In the genomic region with DNA sequence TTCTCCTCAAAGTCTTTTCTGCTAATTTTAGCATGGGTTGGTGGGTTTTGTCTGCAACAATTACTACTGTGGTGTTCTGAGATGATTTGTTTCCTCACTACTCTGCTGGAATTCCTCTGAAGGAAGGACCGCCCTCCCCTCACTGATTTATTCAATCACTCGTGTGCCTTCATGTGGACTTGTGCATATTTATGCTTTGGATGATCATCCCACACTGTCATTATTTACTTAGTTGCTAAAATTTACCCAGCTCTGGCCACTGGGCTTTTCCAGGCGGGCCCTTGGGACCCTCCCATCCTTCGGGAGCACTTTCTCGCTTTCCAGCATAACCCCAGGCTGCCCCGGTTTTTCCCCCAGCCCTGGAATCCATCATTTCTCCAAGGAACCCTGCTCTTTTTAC, we compare ENCODE assay signal across 29 cellular contexts. TPM values are rescaled to one million over a fixed set of nuclear protein-coding genes. Genes with fewer than 3 reads are reported as not detected.
"Had no signal": no experiment of that assay in that cellular context is flagged by ENCODE, and none has a peak within 500 bp of the region (broad histone marks: within the 10 kb centered on the region; RNA-seq: fewer than 3 reads in every experiment).

No MANE protein-coding gene starts in this region.

- ATAC-seq: activated CD8-positive, alpha-beta memory T cell treated with anti-CD3 and anti-CD28 coated beads, Interleukin-2, amount 10 ng/mL, durations not matched to agents 7 days and 5 days; activated T-cell treated with anti-CD3 and anti-CD28 coated beads, Interleukin-2, amount 50 U/mL, for 72 hours; activated T-helper 17 cell treated with anti-CD3 and anti-CD28 coated beads, Interleukin-2, amount 50 U/mL, for 72 hours; Panc1 had no signal

- DNase-seq: activated B cell treated with CpG ODN at 0.5 μM for 24 hours; activated CD4-positive, alpha-beta memory T cell treated with anti-CD3 and anti-CD28 coated beads for 36 hours; activated CD4-positive, alpha-beta T cell treated with anti-CD3 and anti-CD28 coated beads for 4 hours; activated CD4-positive, alpha-beta T cell treated with anti-CD3 and anti-CD28 coated beads, Interleukin-2, amount 50 U/mL, for 1 hour; activated CD4-positive, CD25-positive, alpha-beta regulatory T cell treated with anti-CD3 and anti-CD28 coated beads, Interleukin-2, amount 50 U/mL, for 72 hours; activated CD8-positive, alpha-beta memory T cell treated with anti-CD3 and anti-CD28 coated beads, Interleukin-2, amount 10 ng/mL, durations not matched to agents 7 days and 5 days; activated effector memory CD4-positive, alpha-beta T cell treated with anti-CD3 and anti-CD28 coated beads, Interleukin-2, amount 50 U/mL, for 16 hours; activated naive CD4-positive, alpha-beta T cell; activated naive CD4-positive, alpha-beta T cell treated with anti-CD3 and anti-CD28 coated beads, Interleukin-2, amount 50 U/mL, for 16 hours; activated naive CD8-positive, alpha-beta T cell treated with anti-CD3 and anti-CD28 coated beads for 36 hours; activated T-cell treated with anti-CD3 and anti-CD28 coated beads, Interleukin-2, amount 50 U/mL, for 1 hour; activated T-cell treated with anti-CD3 and anti-CD28 coated beads, Interleukin-2, amount 50 U/mL, for 72 hours; amniotic stem cell; aorta; brain microvascular endothelial cell; central memory CD4-positive, alpha-beta T cell; NCI-H1105; NCI-H1417 treated with DMSO at 0.1 percent for 48 hours; NCI-H187 treated with DMSO at 0.1 percent for 48 hours; NCI-H2081; NCI-H2171 treated with DMSO at 0.1 percent for 48 hours; NCI-H2227 treated with DMSO at 0.1 percent for 48 hours; NCI-H446; NCI-H524 treated with DMSO at 0.1 percent for 48 hours; SHP77; SJCRH30 had no signal

- H3K4me3 ChIP-seq: SJCRH30, SK-N-MC had no signal

RNA-seq across cellular contexts. Expression of a gene that starts 41.7 kb away (rescaled TPM):
- total RNA-seq: SJCRH30 had no signal
